ENCODE assay signal across 1 cellular context in genomic region chr2:172995323-172996244, GRCh38.
TF ChIP-seq lines count a peak whose summit lies in the region.

No MANE protein-coding gene starts in this region.

TF ChIP-seq in HepG2, 621 proteins besides CTCF, POLR2A, EP300 and RAD21 (continued from another document and continues in another):
- TF ChIP-seq NFAT5 (CRISPR knock-in tag; IDR thresholded peaks at IDR 0.05) (no peak), ZNF317 (CRISPR knock-in tag; IDR thresholded peaks at IDR 0.05) (no peak), ETV5 (CRISPR knock-in tag; IDR thresholded peaks at IDR 0.05; ENCODE audit: borderline replicate concordance) (no peak), ZNF687 (CRISPR knock-in tag; IDR thresholded peaks at IDR 0.05) (0 out of 2 replicates have a peak, but pooled peaks have one; percentile 15), ZBTB25 (CRISPR knock-in tag; IDR thresholded peaks at IDR 0.05) (no peak; the same call in 1 of the 2 replicates), ZNF335 (CRISPR knock-in tag; IDR thresholded peaks at IDR 0.05) (no peak), ZNF549 (CRISPR knock-in tag; IDR thresholded peaks at IDR 0.05) (no peak), AKAP8 (CRISPR knock-in tag; IDR thresholded peaks at IDR 0.05) (no peak), ZNF17 (CRISPR knock-in tag; IDR thresholded peaks at IDR 0.05) (no peak), ZFP62 (CRISPR knock-in tag; IDR thresholded peaks at IDR 0.05) (no peak), ZNF562 (CRISPR knock-in tag; IDR thresholded peaks at IDR 0.05; ENCODE audit: borderline replicate concordance) (no peak), HDAC1 (CRISPR knock-in tag; IDR thresholded peaks at IDR 0.05) (no peak), SALL1 (CRISPR knock-in tag; IDR thresholded peaks at IDR 0.05) (no peak; the same call in 1 of the 2 replicates), HINFP (CRISPR knock-in tag; IDR thresholded peaks at IDR 0.05; ENCODE audit: low read depth) (no peak), ZNF280D (CRISPR knock-in tag; IDR thresholded peaks at IDR 0.05) (no peak), SMAD3 (CRISPR knock-in tag; IDR thresholded peaks at IDR 0.05) (no peak), PHF8 (CRISPR knock-in tag; IDR thresholded peaks at IDR 0.05) (no peak), ZNF691 (CRISPR knock-in tag; IDR thresholded peaks at IDR 0.05; ENCODE audit: borderline replicate concordance, low read depth) (no peak), ATM (IDR thresholded peaks at IDR 0.05; ENCODE audit: borderline replicate concordance) (no peak), ZNF678 (CRISPR knock-in tag; IDR thresholded peaks at IDR 0.05) (no peak), SIN3B (IDR thresholded peaks at IDR 0.05; ENCODE audit: low read length) (no peak), CREB3 (CRISPR knock-in tag; IDR thresholded peaks at IDR 0.05) (no peak), NFATC3 (CRISPR knock-in tag; IDR thresholded peaks at IDR 0.05) (no peak), ZBTB2 (CRISPR knock-in tag; IDR thresholded peaks at IDR 0.05; ENCODE audit: low read depth) (no peak), BCLAF1 (IDR thresholded peaks at IDR 0.05) (no peak), MEIS2 (CRISPR knock-in tag; IDR thresholded peaks at IDR 0.05) (no peak), ZFP90 (CRISPR knock-in tag; IDR thresholded peaks at IDR 0.05; ENCODE audit: borderline replicate concordance) (no peak), ZNF607 (CRISPR knock-in tag; IDR thresholded peaks at IDR 0.05; ENCODE audit: borderline replicate concordance) (no peak), PRPF4 (IDR thresholded peaks at IDR 0.05; ENCODE audit: low read depth, low read length, poor library complexity, severe bottlenecking) (no peak), KLF16 (CRISPR knock-in tag; IDR thresholded peaks at IDR 0.05) (no peak), SP140L (CRISPR knock-in tag; IDR thresholded peaks at IDR 0.05; ENCODE audit: borderline replicate concordance) (no peak), ZBTB26 (CRISPR knock-in tag; IDR thresholded peaks at IDR 0.05; ENCODE audit: borderline replicate concordance) (peak; percentile 69; the same call in 1 of the 2 replicates), SNAPC2 (CRISPR knock-in tag; IDR thresholded peaks at IDR 0.05) (no peak)
